In genomic region chr2:221075203-221075602, GRCh38 we compare ENCODE assay signal across 3 cellular contexts.
TF ChIP-seq lines count a peak whose summit lies in the region.

No MANE protein-coding gene starts in this region.

TF ChIP-seq in IMR-90, 13 proteins besides CTCF, POLR2A, EP300 and RAD21:
- TF ChIP-seq FOS (IDR thresholded peaks at IDR 0.05; ENCODE audit: low read depth, low read length) = no peak
- no peak for TF ChIP-seq MAFK (IDR thresholded peaks at IDR 0.05; ENCODE audit: low read depth, low read length)
- no peak for TF ChIP-seq MXI1 (IDR thresholded peaks at IDR 0.05; ENCODE audit: borderline replicate concordance, low read depth, low read length)
- no peak for TF ChIP-seq ELK1 (IDR thresholded peaks at IDR 0.05; ENCODE audit: borderline replicate concordance, low read depth, low read length)
- TF ChIP-seq NFE2L2 (IDR thresholded peaks at IDR 0.05; ENCODE audit: low read depth, low read length) = no peak
- TF ChIP-seq MAZ (IDR thresholded peaks at IDR 0.05; ENCODE audit: borderline replicate concordance, low read depth, low read length) = no peak
- no peak for TF ChIP-seq USF2 (IDR thresholded peaks at IDR 0.05; ENCODE audit: low read depth, low read length)
- no peak for TF ChIP-seq RFX5 (IDR thresholded peaks at IDR 0.05; ENCODE audit: low read depth, low read length)

TF ChIP-seq in endothelial cell of umbilical vein, 7 proteins besides CTCF, POLR2A, EP300 and RAD21:
- TF ChIP-seq JUN (IDR thresholded peaks at IDR 0.05; ENCODE audit: borderline replicate concordance, insufficient read depth, insufficient read length, low read depth) = no peak
- no peak for TF ChIP-seq EZH2 (IDR thresholded peaks at IDR 0.05; ENCODE audit: borderline replicate concordance, low read depth, low read length, severe bottlenecking)
- TF ChIP-seq GATA2 (IDR thresholded peaks at IDR 0.05; ENCODE audit: insufficient read depth, insufficient read length, low read depth, low read length) = no peak
- TF ChIP-seq MYC (IDR thresholded peaks at IDR 0.05; ENCODE audit: low read depth, low read length) = no peak
- TF ChIP-seq MAX (IDR thresholded peaks at IDR 0.05; ENCODE audit: insufficient read depth, insufficient read length) = no peak
- no peak for TF ChIP-seq FOS (IDR thresholded peaks at IDR 0.05; ENCODE audit: borderline replicate concordance, insufficient read depth, low read length)
- no peak for TF ChIP-seq POLR2AphosphoS5 (IDR thresholded peaks at IDR 0.05; ENCODE audit: insufficient read depth, low read depth, low read length)
TF ChIP-seq in endothelial cell of umbilical vein: peak in this region for 0.

TF ChIP-seq in SK-N-SH, 30 proteins besides CTCF, POLR2A, EP300 and RAD21:
- TF ChIP-seq SIN3A (IDR thresholded peaks at IDR 0.05; ENCODE audit: borderline replicate concordance, low read depth, low read length) (no peak), RCOR1 (IDR thresholded peaks at IDR 0.05; ENCODE audit: low read length) (no peak), GABPA (IDR thresholded peaks at IDR 0.05; ENCODE audit: low read depth) (no peak), FOXM1 (IDR thresholded peaks at IDR 0.05; ENCODE audit: low read depth) (no peak), FOXJ3 (CRISPR knock-in tag; IDR thresholded peaks at IDR 0.05) (no peak), TCF12 (IDR thresholded peaks at IDR 0.05) (no peak), TAF1 (IDR thresholded peaks at IDR 0.05; ENCODE audit: borderline replicate concordance, low read depth, low read length) (no peak)
TF ChIP-seq in SK-N-SH: peak in this region for 0.
